ENCODE assay signal across 8 cellular contexts in the genomic region with DNA sequence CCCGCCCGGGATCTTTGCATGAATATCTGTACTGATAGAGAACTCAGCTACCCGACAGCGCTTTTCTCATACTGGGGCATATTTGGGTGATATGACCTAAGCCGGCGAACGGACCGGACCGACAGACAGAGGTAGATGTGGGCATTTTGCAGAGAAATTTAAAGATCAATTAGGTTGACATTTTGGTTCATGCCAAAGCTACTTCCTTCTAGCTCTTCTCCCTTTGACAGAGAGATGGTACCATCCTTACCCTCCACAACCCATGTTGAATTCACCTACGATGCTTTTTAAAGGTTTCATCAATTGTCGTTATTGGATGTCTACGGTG. TPM values are rescaled to one million over a fixed set of nuclear protein-coding genes. Genes with fewer than 3 reads are reported as not detected.
DNase-seq lines count a peak whose midpoint lies in the region; ATAC-seq and TF ChIP-seq lines count a peak whose summit lies in the region.

No MANE protein-coding gene starts in this region.

- DNase-seq in Calu3 = no peak
- DNase-seq in Peyer's patch = no peak
- no peak for DNase-seq in esophagus muscularis mucosa (ENCODE audit: extremely low spot score)
- DNase-seq in NCI-H748 treated with DMSO at 0.1 percent for 48 hours (lab: John Stamatoyannopoulos, UW) = no peak
- DNase-seq in effector CD4-positive, alpha-beta T cell = no peak

- CTCF ChIA-PET in Calu3 (lab: Charles Lee) = interaction anchor here (1.6 kb wide), 1 partner anchor 215 kb away, joined by 7 read pairs; no protein-coding TSS in a partner anchor

- peak overlapping the region; percentile 95 for H3K4me2 ChIP-seq in parathyroid adenoma (ENCODE audit: low read length)

- peak overlapping the region; percentile 88 for H3K27ac Mint-ChIP-seq in Calu3 (ENCODE audit: unreplicated experiment)

- H3K27me3 ChIP-seq in Peyer's patch (no peaks in the 10 kb centered on the region), esophagus muscularis mucosa (no peaks in the 10 kb centered on the region), parathyroid adenoma (ENCODE audit: control insufficient read depth, insufficient read depth, low read length) (no peaks in the 10 kb centered on the region)

- TF ChIP-seq POLR2A in Peyer's patch (IDR thresholded peaks at IDR 0.05) (no peak), esophagus muscularis mucosa (IDR thresholded peaks at IDR 0.05; ENCODE audit: low read depth) (no peak)

- ATAC-seq in GM18868 (IDR thresholded peaks at IDR 0.05; ENCODE audit: unreplicated experiment) (no peak), GM21526 (IDR thresholded peaks at IDR 0.05; ENCODE audit: low FRiP score, unreplicated experiment) (no peak)

- H3K36me3 Mint-ChIP-seq in Calu3 (ENCODE audit: insufficient read depth, unreplicated experiment) = peaks cover 10% of the 10 kb centered on the region

- peak overlapping the region; percentile 73 to 99 (median 96) for H3K4me3 ChIP-seq in Peyer's patch
- H3K4me3 ChIP-seq in esophagus muscularis mucosa = peak overlapping the region; percentile 88 to 98 (median 91)
- H3K4me3 ChIP-seq in parathyroid adenoma (ENCODE audit: low read depth, low read length) = peak overlapping the region; percentile 93

- no peak overlapping the region for H3K9ac ChIP-seq in parathyroid adenoma

- intact Hi-C loops in Calu3 (cut with micrococcal nuclease; ENCODE audit: unreplicated experiment) = loop anchor here (2.0 to 10.0 kb wide), 5 partner anchors 63 to 345 kb away; a partner anchor contains a TSS
- intact Hi-C loops in esophagus muscularis mucosa (cut with DNase I) = loop anchor here (5.0 kb wide), 1 partner anchor 182 kb away; no protein-coding TSS in a partner anchor

- no peaks in the 10 kb centered on the region for H3K27me3 Mint-ChIP-seq in Calu3 (ENCODE audit: unreplicated experiment)

- H3K79me2 ChIP-seq in parathyroid adenoma = peaks cover 3% of the 10 kb centered on the region

- H3K4me3 Mint-ChIP-seq in Calu3 (ENCODE audit: low read depth, unreplicated experiment) = no peak overlapping the region

- H2AFZ ChIP-seq in parathyroid adenoma = peak overlapping the region; percentile 55

- H3K27ac ChIP-seq in Peyer's patch (peak overlapping the region; percentile 57 to 97 (median 68)), esophagus muscularis mucosa (replicated peaks in 1 of 4) (peak overlapping the region; percentile 70 to 83 (median 77)), parathyroid adenoma (no peak overlapping the region)

- H3K36me3 ChIP-seq in Peyer's patch (no peaks in the 10 kb centered on the region), esophagus muscularis mucosa (peaks cover 0 to 26% (median 12%) of the 10 kb centered on the region in 4 donors), parathyroid adenoma (ENCODE audit: control insufficient read depth, insufficient read depth, low read length) (no peaks in the 10 kb centered on the region)

- H3K9me3 ChIP-seq in Peyer's patch (no peaks in the 10 kb centered on the region), esophagus muscularis mucosa (no peaks in the 10 kb centered on the region), parathyroid adenoma (ENCODE audit: control insufficient read depth, low read length) (no peaks in the 10 kb centered on the region)

- BruUV-seq in Calu3 (replicated peaks; lab: Mats Ljungman, UMichigan) = TSS peak; percentile 52

- no peaks in the 10 kb centered on the region for H3K9me3 Mint-ChIP-seq in Calu3 (ENCODE audit: low read depth, unreplicated experiment)

- TF ChIP-seq CTCF in Calu3 (IDR thresholded peaks at IDR 0.05; ENCODE audit: unreplicated experiment) = peak; percentile 7
- no peak for TF ChIP-seq CTCF in Peyer's patch (IDR thresholded peaks at IDR 0.05)
- TF ChIP-seq CTCF in esophagus muscularis mucosa (IDR thresholded peaks at IDR 0.05) = no peak
- no peak for TF ChIP-seq CTCF in parathyroid adenoma (IDR thresholded peaks at IDR 0.05)

- no peak for TF ChIP-seq EP300 in esophagus muscularis mucosa (IDR thresholded peaks at IDR 0.05)

- H3K4me1 Mint-ChIP-seq in Calu3 (ENCODE audit: low read depth, unreplicated experiment) = no peaks in the 10 kb centered on the region

- WGBS in esophagus muscularis mucosa = 17% methylated on average over 8 of the region's 12 CpGs

- peaks cover 0 to 39% (median 2%) of the 10 kb centered on the region in 4 donors for H3K4me1 ChIP-seq in Peyer's patch
- H3K4me1 ChIP-seq in esophagus muscularis mucosa = peaks cover 19 to 33% (median 26%) of the 10 kb centered on the region in 4 donors
- peaks cover 8% of the 10 kb centered on the region for H3K4me1 ChIP-seq in parathyroid adenoma

RNA-seq across cellular contexts. Expression of a gene that starts 0.5 kb away (rescaled TPM):
- total RNA-seq in Calu3 (2022) (17.1 and 19.4 TPM in 2 replicates), Peyer's patch (10 to 100 TPM; 13.2 to 28.9 (median 21.0) TPM), esophagus muscularis mucosa (10 to 100 TPM; 14.9 to 21.6 (median 18.8) TPM)

RNA-seq across cellular contexts. Expression of a gene that starts 0.7 kb away (rescaled TPM):
- 29.0 and 35.6 TPM in 2 replicates for total RNA-seq in Calu3 (2022)
- total RNA-seq in Peyer's patch = 100 to 1,000 TPM in 1 of 4 donors, 10 to 100 TPM in 3; 17.3 to 106 (median 42.6) TPM
- total RNA-seq in esophagus muscularis mucosa = 10 to 100 TPM in 2 of 4 donors, 1 to 10 TPM in 2; 8.4 to 27.0 (median 11.5) TPM
